Comparison of ENCODE assay signal across 18 cellular contexts in genomic region chr22:25483931-25484330, GRCh38.
"Had no signal": no experiment of that assay in that cellular context is flagged by ENCODE, and none has a peak within 500 bp of the region (broad histone marks: within the 10 kb centered on the region; RNA-seq: fewer than 3 reads in every experiment).

No MANE protein-coding gene starts in this region.

- DNase-seq: activated CD4-positive, alpha-beta T cell treated with anti-CD3 and anti-CD28 coated beads, Interleukin-2, amount 50 U/mL, for 1 hour; activated CD4-positive, CD25-positive, alpha-beta regulatory T cell; activated CD8-positive, alpha-beta memory T cell treated with anti-CD3 and anti-CD28 coated beads, Interleukin-2, amount 10 ng/mL, durations not matched to agents 7 days and 5 days; activated gamma-delta T cell treated with Interleukin-2 at 50 U/mL for 16 hours; activated T-cell treated with anti-CD3 and anti-CD28 coated beads, Interleukin-2, amount 50 U/mL, for 1 hour; effector memory CD4-positive, alpha-beta T cell; foreskin fibroblast; kidney glomerular epithelial cell; SIG-M5; stimulated activated CD4-positive, alpha-beta T cell treated with anti-CD3 and anti-CD28 coated beads, Interleukin-4, amount 100 ng/mL, for 1 hour; stimulated activated naive CD4-positive, alpha-beta T cell; testis; upper lobe of right lung had no signal

- H3K36me3 ChIP-seq: adrenal gland, upper lobe of right lung had no signal

- H3K9me3 ChIP-seq: adrenal gland, right atrium auricular region, testis, upper lobe of right lung had no signal

- H3K9me3 Mint-ChIP-seq: central memory CD8-positive, alpha-beta T cell; natural killer cell treated with Interleukin-12 subunit alpha and Interleukin-12 subunit beta and Interleukin-15 and Interleukin-18, amount 100 ng/mL, for 72 hours had no signal

- H3K27me3 ChIP-seq: adrenal gland, right atrium auricular region, testis, upper lobe of right lung had no signal

- H3K27ac ChIP-seq: adrenal gland, right atrium auricular region, skin epidermis, testis, upper lobe of right lung had no signal

- ATAC-seq: upper lobe of right lung had no signal

- H3K27ac Mint-ChIP-seq: activated CD8-positive, alpha-beta memory T cell treated with anti-CD3 and anti-CD28 coated beads, Interleukin-2, amount 10 ng/mL, durations not matched to agents 7 days and 5 days had no signal

- H3K4me3 ChIP-seq: adrenal gland, right atrium auricular region, skin epidermis, testis, upper lobe of right lung had no signal

- H3K4me3 Mint-ChIP-seq: activated CD8-positive, alpha-beta memory T cell treated with anti-CD3 and anti-CD28 coated beads, Interleukin-2, amount 10 ng/mL, durations not matched to agents 7 days and 5 days; central memory CD8-positive, alpha-beta T cell; natural killer cell treated with Interleukin-12 subunit alpha and Interleukin-12 subunit beta and Interleukin-15 and Interleukin-18, amount 100 ng/mL, for 72 hours had no signal

- H3K4me1 ChIP-seq: upper lobe of right lung had no signal

- H3K27me3 Mint-ChIP-seq: activated CD8-positive, alpha-beta memory T cell treated with anti-CD3 and anti-CD28 coated beads, Interleukin-2, amount 10 ng/mL, durations not matched to agents 7 days and 5 days; central memory CD8-positive, alpha-beta T cell; natural killer cell treated with Interleukin-12 subunit alpha and Interleukin-12 subunit beta and Interleukin-15 and Interleukin-18, amount 100 ng/mL, for 72 hours had no signal

- H3K36me3 Mint-ChIP-seq: natural killer cell treated with Interleukin-12 subunit alpha and Interleukin-12 subunit beta and Interleukin-15 and Interleukin-18, amount 100 ng/mL, for 72 hours had no signal

- H3K4me1 Mint-ChIP-seq: central memory CD8-positive, alpha-beta T cell had no signal
